ENCODE assay signal across 8 cellular contexts in genomic region chrX:135973548-135974278, GRCh38. TPM values are rescaled to one million over a fixed set of nuclear protein-coding genes. Genes with fewer than 3 reads are reported as not detected.
DNase-seq lines count a peak whose midpoint lies in the region; ATAC-seq and TF ChIP-seq lines count a peak whose summit lies in the region.

Gene MMGT1, minus strand, starts transcription at chrX:135973988. Its CDS starts 313 bp downstream, at chrX:135973675.

- POLR2A ChIA-PET in CD4-positive, alpha-beta T cell (lab: Charles Lee) = interaction anchor here (0.6 to 3.1 kb wide), 5 partner anchors 11 to 907 kb away, joined by 3 to 33 read pairs (median 3); partner anchors contain the start of genes RBMX and SLC9A6

- intact Hi-C loops in CD4-positive, alpha-beta T cell (cut with DNase I, micrococcal nuclease) = loop anchor here in 1 of 2 experiments (5.0 kb wide), 4 partner anchors 451 to 1511 kb away; partner anchors contain the start of genes HPRT1, HTATSF1, INTS6L and SMIM10L2A

- H3K9me3 ChIP-seq in CD4-positive, alpha-beta T cell (ENCODE audit: control insufficient read depth, low read length) = no peaks in the 10 kb centered on the region

- peak; percentile 63 to 82 (median 74) for DNase-seq in CD4-positive, alpha-beta T cell
- DNase-seq in HS-5 (ENCODE audit: low read depth) (peak; percentile 64), NK-92 (lab: John Stamatoyannopoulos, UW; ENCODE audit: unreplicated experiment) (peak; percentile 13), lung microvascular endothelial cell (ENCODE audit: low read depth in 2 of 2) (peak; percentile 84 to 91)
- DNase-seq in activated CD8-positive, alpha-beta memory T cell treated with anti-CD3 and anti-CD28 coated beads for 24 hours = peak; percentile 88
- peak; percentile 80 for DNase-seq in effector CD8-positive, alpha-beta T cell (lab: John Stamatoyannopoulos, UW)
- DNase-seq in stimulated activated CD4-positive, alpha-beta T cell treated with anti-CD3 and anti-CD28 coated beads, TNF-alpha, amount 100 ng/mL, for 4 hours (ENCODE audit: low read depth in 3 of 3) = peak; percentile 53 to 68 (median 67)

- peaks cover 14% of the 10 kb centered on the region for H3K36me3 Mint-ChIP-seq in CD4-positive, alpha-beta T cell (ENCODE audit: low read depth)

- H3K4me1 Mint-ChIP-seq in CD4-positive, alpha-beta T cell (ENCODE audit: low read depth) = peaks cover 48% of the 10 kb centered on the region

- peak within 1 kb of the TSS; percentile 95 for H3K4me3 Mint-ChIP-seq in CD4-positive, alpha-beta T cell

- no peak for TF ChIP-seq CTCF in CD4-positive, alpha-beta T cell (IDR thresholded peaks at IDR 0.05)

- H3K9me3 Mint-ChIP-seq in CD4-positive, alpha-beta T cell = no peaks in the 10 kb centered on the region

- H3K27me3 Mint-ChIP-seq in CD4-positive, alpha-beta T cell = no peaks in the 10 kb centered on the region

- H3K27ac Mint-ChIP-seq in CD4-positive, alpha-beta T cell = peak within 1 kb of the TSS; percentile 97

- no peaks in the 10 kb centered on the region for H3K27me3 ChIP-seq in CD4-positive, alpha-beta T cell (ENCODE audit: control insufficient read depth, insufficient read depth, low read length)

- H3K27ac ChIP-seq in CD4-positive, alpha-beta T cell (ENCODE audit: low read depth, low read length) = peak within 1 kb of the TSS; percentile 79

- ATAC-seq in CD4-positive, alpha-beta T cell (ENCODE audit: poor library complexity) = peak; percentile 84
- peak; percentile 49 for ATAC-seq in GM19467 (IDR thresholded peaks at IDR 0.05; ENCODE audit: unreplicated experiment)

- CTCF ChIA-PET in CD4-positive, alpha-beta T cell (lab: Charles Lee) = no interaction called here

RNA-seq across cellular contexts. Expression of gene MMGT1, which starts in this region (rescaled TPM):
- 10 to 100 TPM; 36.4 to 37.0 TPM for total RNA-seq in CD4-positive, alpha-beta T cell
- 4.6 and 6.2 TPM in 2 replicates for total RNA-seq in lung microvascular endothelial cell

Comparison
In these comparisons a context has a peak if more than half of its experiments do, and no peak if none do; other contexts are left out.
1. Peak in every context shown above with its lines: DNase-seq, ATAC-seq and H3K27ac ChIP-seq.
2. DNase-seq: peak in every context shown above with its lines; median percentile 88 in activated CD8-positive, alpha-beta memory T cell treated with anti-CD3 and anti-CD28 coated beads for 24 hours; 88 in lung microvascular endothelial cell; 80 in effector CD8-positive, alpha-beta T cell; 74 in CD4-positive, alpha-beta T cell; 67 in stimulated activated CD4-positive, alpha-beta T cell treated with anti-CD3 and anti-CD28 coated beads, TNF-alpha, amount 100 ng/mL, for 4 hours; 64 in HS-5; 13 in NK-92.